14 cellular contexts compared by ENCODE assay signal in genomic region chr12:539540-540310, GRCh38.
A peak's percentile ranks its signal among the peaks of the same experiment; 100 is the strongest.
DNase-seq lines count a peak whose midpoint lies in the region; ATAC-seq lines count a peak whose summit lies in the region.
"Had no signal": no experiment of that assay in that cellular context is flagged by ENCODE, and none has a peak within 500 bp of the region (broad histone marks: within the 10 kb centered on the region; RNA-seq: fewer than 3 reads in every experiment).

No MANE protein-coding gene starts in this region.

- peak overlapping the region; percentile 83 for H3K27ac Mint-ChIP-seq in activated CD4-positive, alpha-beta T cell treated with anti-CD3 and anti-CD28 coated beads, Interleukin-2, amount 10 ng/mL, durations not matched to agents 7 days and 5 days
- no peak overlapping the region for H3K27ac Mint-ChIP-seq in activated CD4-positive, alpha-beta T cell treated with anti-CD3 and anti-CD28 coated beads, Interleukin-2, amount 10 ng/mL, durations not matched to agents 24 days and 14 days
- peak overlapping the region; percentile 36 to 82 for H3K27ac Mint-ChIP-seq in T-cell
- peak overlapping the region; percentile 86 for H3K27ac Mint-ChIP-seq in stimulated activated effector memory CD8-positive, alpha-beta T cell treated with anti-CD3 and anti-CD28 coated beads, Interleukin-12 subunit alpha, Interleukin-12 subunit beta, amount 100 ng/mL, for 72 hours
- H3K27ac Mint-ChIP-seq: memory B cell had no signal

- H3K9me3 Mint-ChIP-seq in activated CD4-positive, alpha-beta T cell treated with anti-CD3 and anti-CD28 coated beads, Interleukin-2, amount 10 ng/mL, durations not matched to agents 7 days and 5 days: no peaks in the 10 kb centered on the region
- no peaks in the 10 kb centered on the region for H3K9me3 Mint-ChIP-seq in activated CD4-positive, alpha-beta T cell treated with anti-CD3 and anti-CD28 coated beads, Interleukin-2, amount 10 ng/mL, durations not matched to agents 24 days and 14 days
- H3K9me3 Mint-ChIP-seq in T-cell: no peaks in the 10 kb centered on the region
- H3K9me3 Mint-ChIP-seq in stimulated activated effector memory CD8-positive, alpha-beta T cell treated with anti-CD3 and anti-CD28 coated beads, Interleukin-12 subunit alpha, Interleukin-12 subunit beta, amount 100 ng/mL, for 72 hours: no peaks in the 10 kb centered on the region
- H3K9me3 Mint-ChIP-seq: memory B cell had no signal

- POLR2A ChIA-PET in activated CD4-positive, alpha-beta T cell treated with anti-CD3 and anti-CD28 coated beads, Interleukin-2, amount 10 ng/mL, durations not matched to agents 7 days and 5 days (lab: Charles Lee): interaction anchor here (0.6 kb wide), 1 partner anchor 10 kb away, joined by 5 read pairs; no protein-coding TSS in a partner anchor
- POLR2A ChIA-PET in T-cell (lab: Charles Lee): interaction anchor here in 1 of 2 donors (0.7 kb wide), 1 partner anchor 139 kb away, joined by 5 read pairs; no protein-coding TSS in a partner anchor

- no peaks in the 10 kb centered on the region for H3K36me3 Mint-ChIP-seq in activated CD4-positive, alpha-beta T cell treated with anti-CD3 and anti-CD28 coated beads, Interleukin-2, amount 10 ng/mL, durations not matched to agents 7 days and 5 days (ENCODE audit: low read depth)
- no peaks in the 10 kb centered on the region for H3K36me3 Mint-ChIP-seq in activated CD4-positive, alpha-beta T cell treated with anti-CD3 and anti-CD28 coated beads, Interleukin-2, amount 10 ng/mL, durations not matched to agents 24 days and 14 days (ENCODE audit: low read depth)
- no peaks in the 10 kb centered on the region for H3K36me3 Mint-ChIP-seq in T-cell
- no peaks in the 10 kb centered on the region for H3K36me3 Mint-ChIP-seq in stimulated activated effector memory CD8-positive, alpha-beta T cell treated with anti-CD3 and anti-CD28 coated beads, Interleukin-12 subunit alpha, Interleukin-12 subunit beta, amount 100 ng/mL, for 72 hours

- H3K27me3 Mint-ChIP-seq in activated CD4-positive, alpha-beta T cell treated with anti-CD3 and anti-CD28 coated beads, Interleukin-2, amount 10 ng/mL, durations not matched to agents 7 days and 5 days: peaks cover 3% of the 10 kb centered on the region
- H3K27me3 Mint-ChIP-seq in activated CD4-positive, alpha-beta T cell treated with anti-CD3 and anti-CD28 coated beads, Interleukin-2, amount 10 ng/mL, durations not matched to agents 24 days and 14 days: peaks cover 9% of the 10 kb centered on the region
- peaks cover 9 to 10% of the 10 kb centered on the region in 2 donors for H3K27me3 Mint-ChIP-seq in T-cell

- ATAC-seq in T-cell (replicated peaks in 1 of 4) (no peak), left colon (peak; percentile 55)
- no peak for ATAC-seq in stimulated activated effector memory CD8-positive, alpha-beta T cell treated with anti-CD3 and anti-CD28 coated beads, Interleukin-12 subunit alpha, Interleukin-12 subunit beta, amount 100 ng/mL, for 72 hours

- CTCF ChIA-PET in activated CD4-positive, alpha-beta T cell treated with anti-CD3 and anti-CD28 coated beads, Interleukin-2, amount 10 ng/mL, durations not matched to agents 7 days and 5 days (lab: Charles Lee): interaction anchor here (0.5 to 11.6 kb wide), 5 partner anchors 9 to 167 kb away, joined by 3 to 137 read pairs (median 3); no protein-coding TSS in a partner anchor
- CTCF ChIA-PET in T-cell (lab: Charles Lee): interaction anchor here (0.5 to 2.4 kb wide), 10 partner anchors 10 to 1001 kb away, joined by 3 to 17 read pairs (median 4); partner anchors contain the start of gene B4GALNT3 (in 1 of the 2)

- H3K4me1 Mint-ChIP-seq in activated CD4-positive, alpha-beta T cell treated with anti-CD3 and anti-CD28 coated beads, Interleukin-2, amount 10 ng/mL, durations not matched to agents 7 days and 5 days: peaks cover 22% of the 10 kb centered on the region
- peaks cover 15% of the 10 kb centered on the region for H3K4me1 Mint-ChIP-seq in activated CD4-positive, alpha-beta T cell treated with anti-CD3 and anti-CD28 coated beads, Interleukin-2, amount 10 ng/mL, durations not matched to agents 24 days and 14 days
- peaks cover 24 to 39% (median 30%) of the 10 kb centered on the region in 3 donors for H3K4me1 Mint-ChIP-seq in T-cell
- peaks cover 25% of the 10 kb centered on the region for H3K4me1 Mint-ChIP-seq in stimulated activated effector memory CD8-positive, alpha-beta T cell treated with anti-CD3 and anti-CD28 coated beads, Interleukin-12 subunit alpha, Interleukin-12 subunit beta, amount 100 ng/mL, for 72 hours
- H3K4me1 Mint-ChIP-seq: memory B cell had no signal

- no peak overlapping the region for H3K4me3 Mint-ChIP-seq in activated CD4-positive, alpha-beta T cell treated with anti-CD3 and anti-CD28 coated beads, Interleukin-2, amount 10 ng/mL, durations not matched to agents 7 days and 5 days
- no peak overlapping the region for H3K4me3 Mint-ChIP-seq in activated CD4-positive, alpha-beta T cell treated with anti-CD3 and anti-CD28 coated beads, Interleukin-2, amount 10 ng/mL, durations not matched to agents 24 days and 14 days
- H3K4me3 Mint-ChIP-seq in T-cell: peak overlapping the region in 2 of 3 donors; percentile 8 to 54
- H3K4me3 Mint-ChIP-seq in stimulated activated effector memory CD8-positive, alpha-beta T cell treated with anti-CD3 and anti-CD28 coated beads, Interleukin-12 subunit alpha, Interleukin-12 subunit beta, amount 100 ng/mL, for 72 hours: peak overlapping the region; percentile 22
- H3K4me3 Mint-ChIP-seq: memory B cell had no signal

- intact Hi-C loops in activated CD4-positive, alpha-beta T cell treated with anti-CD3 and anti-CD28 coated beads, Interleukin-2, amount 10 ng/mL, durations not matched to agents 24 days and 14 days (cut with micrococcal nuclease): no loop called here
- intact Hi-C loops in left colon (cut with DNase I, micrococcal nuclease): no loop called here

- no peak for DNase-seq in activated CD4-positive, alpha-beta T cell treated with anti-CD3 and anti-CD28 coated beads, Interleukin-2, amount 10 ng/mL, durations not matched to agents 7 days and 5 days
- no peak for DNase-seq in activated CD4-positive, alpha-beta T cell treated with anti-CD3 and anti-CD28 coated beads, Interleukin-2, amount 10 ng/mL, durations not matched to agents 24 days and 14 days
- peak in 1 of 34 experiments; percentile 29 for DNase-seq in T-cell
- no peak for DNase-seq in left colon
- DNase-seq in stimulated activated effector memory CD8-positive, alpha-beta T cell treated with anti-CD3 and anti-CD28 coated beads, Interleukin-12 subunit alpha, Interleukin-12 subunit beta, amount 100 ng/mL, for 72 hours (ENCODE audit: low spot score in 2 of 2): no peak
- no peak for DNase-seq in hepatic stellate cell (ENCODE audit: low spot score)
- no peak for DNase-seq in DMS53 treated with DMSO at 0.1 percent for 48 hours (lab: John Stamatoyannopoulos, UW; ENCODE audit: unreplicated experiment)
- DNase-seq in stimulated activated CD4-positive, alpha-beta T cell treated with anti-CD3 and anti-CD28 coated beads, Interleukin-4, amount 100 ng/mL, for 4 hours: no peak
- DNase-seq: body of pancreas; glutamatergic neuron; NCI-H1092; NCI-H526; stimulated activated CD4-positive, alpha-beta T cell treated with anti-CD3 and anti-CD28 coated beads, Interleukin-4, amount 100 ng/mL, for 1 hour had no signal

Comparison
In these comparisons a context has a peak if more than half of its experiments do, and no peak if none do; other contexts are left out.
1. H3K4me3 Mint-ChIP-seq: peak in T-cell (2 of 3) and stimulated activated effector memory CD8-positive, alpha-beta T cell treated with anti-CD3 and anti-CD28 coated beads, Interleukin-12 subunit alpha, Interleukin-12 subunit beta, amount 100 ng/mL, for 72 hours (single experiment); none in activated CD4-positive, alpha-beta T cell treated with anti-CD3 and anti-CD28 coated beads, Interleukin-2, amount 10 ng/mL, durations not matched to agents 7 days and 5 days (single experiment) and activated CD4-positive, alpha-beta T cell treated with anti-CD3 and anti-CD28 coated beads, Interleukin-2, amount 10 ng/mL, durations not matched to agents 24 days and 14 days (single experiment).